Comparison of ENCODE assay signal across 9 cellular contexts in genomic region chr22:21441170-21441569, GRCh38. TPM values are rescaled to one million over a fixed set of nuclear protein-coding genes. Genes with fewer than 3 reads are reported as not detected.
DNase-seq lines count a peak whose midpoint lies in the region; ATAC-seq and TF ChIP-seq lines count a peak whose summit lies in the region.
"Not testable (repeated sequence)": the region's sequence is repeated elsewhere in the genome, so short reads cannot be mapped to it uniquely, and the experiment has no call there.
"Had no signal": no experiment of that assay in that cellular context is flagged by ENCODE, and none has a peak within 500 bp of the region (broad histone marks: within the 10 kb centered on the region; RNA-seq: fewer than 3 reads in every experiment).

No MANE protein-coding gene starts in this region.

- H3K4ac ChIP-seq in trophoblast cell (ENCODE audit: low read depth, low read length) = not testable (repeated sequence)

- not testable (repeated sequence) for H2AFZ ChIP-seq in trophoblast cell (ENCODE audit: insufficient read depth, low read length, poor library complexity)

- H3K79me2 ChIP-seq in trophoblast cell (ENCODE audit: control insufficient read depth, insufficient read depth, low read length, poor library complexity) = peaks cover 12% of the 10 kb centered on the region

- H3K18ac ChIP-seq in trophoblast cell (ENCODE audit: low read length) = peak overlapping the region; percentile 51

- not testable (repeated sequence) for H2BK12ac ChIP-seq in trophoblast cell (ENCODE audit: low read length)

- not testable (repeated sequence) for H3K9me3 Mint-ChIP-seq in activated T-cell treated with anti-CD3 and anti-CD28 coated beads, Interleukin-2, amount 50 U/mL, for 24 hours; natural killer cell

- WGBS in lower leg skin, 2 donors = 83% methylated on average over 2 of the region's 6 CpGs; no CpG with 5 or more reads in 1 of the 2 donors
- WGBS in trophoblast cell (ENCODE audit: extremely low coverage, insufficient coverage, insufficient read length) = no CpG with 5 or more reads among the region's 6 CpGs
- 77 to 87% (median 77%) methylated on average over 2 to 3 of the region's 6 CpGs; no CpG with 5 or more reads in 2 of the 5 donors for WGBS in spleen, 5 donors

- not testable (repeated sequence) for H3K27ac Mint-ChIP-seq in activated T-cell treated with anti-CD3 and anti-CD28 coated beads, Interleukin-2, amount 50 U/mL, for 24 hours; natural killer cell

- not testable (repeated sequence) for H3K36me3 ChIP-seq in RWPE2 (ENCODE audit: low read depth); colonic mucosa
- H3K36me3 ChIP-seq in trophoblast cell (ENCODE audit: control insufficient read depth in 1 of 2, insufficient read depth in 2 of 2, low read length in 2 of 2) (peaks cover 33 to 36% of the 10 kb centered on the region in 2 experiments), spleen (peaks cover 0 to 34% (median 19%) of the 10 kb centered on the region in 6 donors)

- not testable (repeated sequence) for H3K9me3 ChIP-seq in RWPE2 (ENCODE audit: severe bottlenecking); colonic mucosa; trophoblast cell (ENCODE audit: insufficient read depth, low read depth, low read length); spleen

- not testable (repeated sequence) for H3K27ac ChIP-seq in RWPE2 (ENCODE audit: poor library complexity, severe bottlenecking); colonic mucosa; spleen
- H3K27ac ChIP-seq in trophoblast cell (ENCODE audit: low read depth, low read length) = peak overlapping the region; percentile 25

- TF ChIP-seq POLR2A in lower leg skin (IDR thresholded peaks at IDR 0.05); spleen (IDR thresholded peaks at IDR 0.05): not testable (repeated sequence)

- not testable (repeated sequence) for H3K4me3 ChIP-seq in RWPE2 (ENCODE audit: severe bottlenecking); colonic mucosa; lower leg skin (ENCODE audit: low read depth, poor library complexity, severe bottlenecking); trophoblast cell (ENCODE audit: low read depth, low read length); spleen

- not testable (repeated sequence) for H2BK120ac ChIP-seq in trophoblast cell (ENCODE audit: insufficient read depth, low read length, poor library complexity)

- H3K27me3 ChIP-seq in RWPE2 (ENCODE audit: insufficient read depth, poor library complexity, severe bottlenecking); colonic mucosa; trophoblast cell (ENCODE audit: insufficient read depth, low read length); spleen (replicated peaks in 1 of 7): not testable (repeated sequence)

- peak overlapping the region; percentile 35 for H2AK5ac ChIP-seq in trophoblast cell (ENCODE audit: low read length)

- not testable (repeated sequence) for H3K23ac ChIP-seq in trophoblast cell (ENCODE audit: low read length)

- not testable (repeated sequence) for H3K27me3 Mint-ChIP-seq in activated T-cell treated with anti-CD3 and anti-CD28 coated beads, Interleukin-2, amount 50 U/mL, for 24 hours; natural killer cell (ENCODE audit: low read depth in 2 of 2)

- not testable (repeated sequence) for H4K91ac ChIP-seq in trophoblast cell (ENCODE audit: low read depth, low read length)

- not testable (repeated sequence) for H3K4me2 ChIP-seq in trophoblast cell (ENCODE audit: low read length)

- H3K9ac ChIP-seq in colonic mucosa (ENCODE audit: low read depth in 2 of 2, low read length in 2 of 2); trophoblast cell (ENCODE audit: low read length): not testable (repeated sequence)

- not testable (repeated sequence) for H2BK5ac ChIP-seq in trophoblast cell (ENCODE audit: low read depth, low read length, poor library complexity)

- not testable (repeated sequence) for H3K4me3 Mint-ChIP-seq in activated T-cell treated with anti-CD3 and anti-CD28 coated beads, Interleukin-2, amount 50 U/mL, for 24 hours; natural killer cell

- H4K8ac ChIP-seq in trophoblast cell (ENCODE audit: low read depth, low read length) = not testable (repeated sequence)

- not testable (repeated sequence) for H3K4me1 ChIP-seq in RWPE2 (ENCODE audit: insufficient read depth, poor library complexity, severe bottlenecking); colonic mucosa; trophoblast cell (ENCODE audit: control insufficient read depth in 1 of 2, insufficient read depth in 2 of 2, low read length in 2 of 2)
- H3K4me1 ChIP-seq in spleen = peaks cover 0 to 10% (median 0%) of the 10 kb centered on the region in 6 donors

- H3K36me3 Mint-ChIP-seq in activated T-cell treated with anti-CD3 and anti-CD28 coated beads, Interleukin-2, amount 50 U/mL, for 24 hours (ENCODE audit: low read depth) = peaks cover 20% of the 10 kb centered on the region
- H3K36me3 Mint-ChIP-seq in natural killer cell = not testable (repeated sequence)

- DNase-seq in RWPE2 (ENCODE audit: low spot score) (peak; percentile 16), colonic mucosa (peak; percentile 15), cardiac septum (ENCODE audit: low spot score) (peak; percentile 33), lower leg skin (ENCODE audit: low spot score in 2 of 2) (peak; percentile 6 to 21), natural killer cell (peak; percentile 5), spleen (peak; percentile 46)
- peak; percentile 3 for DNase-seq in activated T-cell treated with anti-CD3 and anti-CD28 coated beads, Interleukin-2, amount 50 U/mL, for 24 hours
- DNase-seq in trophoblast cell = not testable (repeated sequence)

- not testable (repeated sequence) for H4K12ac ChIP-seq in trophoblast cell (ENCODE audit: low read depth, low read length)

- TF ChIP-seq CTCF in RWPE2 (IDR thresholded peaks at IDR 0.05; ENCODE audit: poor library complexity, severe bottlenecking); colonic mucosa (IDR thresholded peaks at IDR 0.05); lower leg skin (IDR thresholded peaks at IDR 0.05); natural killer cell (IDR thresholded peaks at IDR 0.05); spleen (IDR thresholded peaks at IDR 0.05 in 8 of 11, conservative IDR thresholded peaks at IDR 0.05 in 3 of 11): not testable (repeated sequence)

- H3K79me1 ChIP-seq in trophoblast cell (ENCODE audit: low read length) = not testable (repeated sequence)

- intact Hi-C loops in colonic mucosa (cut with DNase I); cardiac septum (cut with DNase I); lower leg skin (cut with DNase I; ENCODE audit: low total_unique reads); natural killer cell (cut with micrococcal nuclease); spleen (cut with DNase I; ENCODE audit: low total_unique reads): not testable (repeated sequence)

- not testable (repeated sequence) for H3K4me1 Mint-ChIP-seq in activated T-cell treated with anti-CD3 and anti-CD28 coated beads, Interleukin-2, amount 50 U/mL, for 24 hours (ENCODE audit: low read depth); natural killer cell

- not testable (repeated sequence) for H3K14ac ChIP-seq in trophoblast cell (ENCODE audit: low read length)

- not testable (repeated sequence) for ATAC-seq in RWPE2 (ENCODE audit: low read depth); natural killer cell

RNA-seq across cellular contexts. Expression of gene HIC2, which starts 24.0 kb away (rescaled TPM):
- total RNA-seq in colonic mucosa (1 to 10 TPM; 6.0 to 6.3 TPM), cardiac septum (1.9 TPM), lower leg skin (1 to 10 TPM; 3.8 to 6.6 (median 5.0) TPM), natural killer cell (10 to 100 TPM in 1 of 3 donors, 1 to 10 TPM in 2; 6.3 to 10.2 (median 7.7) TPM), spleen (1 to 10 TPM; 5.0 to 7.6 (median 6.3) TPM)
- polyA plus RNA-seq in trophoblast cell (2013) = 61.7 and 66.5 TPM in 2 replicates
- polyA plus RNA-seq in spleen = 1 to 10 TPM in 1 of 3 donors, under 1 TPM in 2; 0.67 to 2.5 (median 0.74) TPM

RNA-seq across cellular contexts. Expression of gene TMEM191C, which starts 26.0 kb away (rescaled TPM):
- 1 to 10 TPM in 1 of 2 donors, under 1 TPM in 1; 0.80 to 3.3 TPM for total RNA-seq in colonic mucosa
- 1.7 TPM for total RNA-seq in cardiac septum
- total RNA-seq in lower leg skin = 1 to 10 TPM in 3 of 4 donors, under 1 TPM in 1; 0.13 to 4.0 (median 1.5) TPM
- total RNA-seq in natural killer cell = 1 to 10 TPM; 2.1 to 3.4 (median 3.2) TPM
- polyA plus RNA-seq in trophoblast cell (2013) = 7.7 and 8.4 TPM in 2 replicates
- 1 to 10 TPM in 6 of 7 donors, under 1 TPM in 1; 0.94 to 3.2 (median 2.3) TPM for total RNA-seq in spleen
- 1 to 10 TPM; 4.0 to 6.6 (median 5.8) TPM for polyA plus RNA-seq in spleen

RNA-seq across cellular contexts. Expression of gene RIMBP3B, which starts 57.6 kb away (rescaled TPM):
- under 1 TPM; 0.05 to 0.11 TPM for total RNA-seq in colonic mucosa
- total RNA-seq in cardiac septum = 0.08 TPM
- under 1 TPM in 1 of 4 donors, not detected in 3; 0.06 TPM for total RNA-seq in lower leg skin
- under 1 TPM in 2 of 3 donors, not detected in 1; 0.14 to 0.70 TPM for total RNA-seq in natural killer cell
- 0.03 and 0.04 TPM in 2 replicates for polyA plus RNA-seq in trophoblast cell (2013)
- 1 to 10 TPM in 1 of 7 donors, under 1 TPM in 4, not detected in 2; 0.34 to 1.1 (median 0.69) TPM for total RNA-seq in spleen
- polyA plus RNA-seq in spleen = under 1 TPM; 0.07 to 0.44 (median 0.10) TPM
- total RNA-seq: CD4-positive, CD25-positive, alpha-beta regulatory T cell had no signal
